Comparison of ENCODE assay signal across 10 cellular contexts in the genomic region with DNA sequence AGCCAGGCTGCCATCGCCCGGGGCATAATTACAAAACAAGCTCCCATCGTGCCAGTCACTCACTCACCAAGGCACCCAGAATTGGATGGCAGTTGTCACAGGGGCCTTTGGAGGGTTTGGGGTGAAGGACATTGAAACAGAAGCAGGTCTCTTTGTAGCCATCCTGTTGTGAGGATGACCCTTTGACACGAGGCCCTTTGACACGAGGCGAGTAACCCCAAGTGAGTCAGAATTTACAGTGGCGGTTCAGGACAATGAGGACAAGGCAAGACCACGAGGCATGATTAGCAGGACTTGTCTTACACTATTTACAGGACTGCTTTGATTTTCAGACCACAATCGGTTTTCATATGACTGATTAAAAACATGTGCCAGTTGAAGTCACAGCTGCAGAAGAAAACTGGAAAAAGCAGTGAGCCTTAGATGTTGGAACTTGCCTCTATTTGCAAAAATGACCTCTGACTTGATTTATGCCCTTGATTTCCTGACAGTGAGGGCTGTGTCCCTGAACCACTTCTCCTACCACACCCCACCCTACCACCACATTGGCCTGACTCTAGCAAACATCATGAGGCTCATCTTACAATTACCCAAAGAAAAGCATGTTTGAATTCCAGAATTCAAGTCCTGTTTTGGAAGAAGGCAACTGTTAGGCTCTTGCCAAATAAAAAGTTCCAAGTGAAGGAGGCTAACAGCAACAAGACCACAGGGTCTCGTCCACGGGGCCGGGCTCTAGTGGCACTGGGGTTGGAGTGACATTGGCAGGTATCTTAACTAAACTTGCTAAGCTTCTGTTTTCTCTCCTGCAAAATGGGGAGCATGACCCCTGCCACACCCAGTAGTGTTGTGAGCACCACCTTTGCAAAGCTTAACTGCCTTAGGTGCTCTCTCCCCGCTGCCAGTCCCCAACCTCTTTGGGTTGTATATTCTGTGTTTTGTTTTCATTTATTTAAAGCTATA.
DNase-seq lines count a peak whose midpoint lies in the region; ATAC-seq and TF ChIP-seq lines count a peak whose summit lies in the region.
"Had no signal": no experiment of that assay in that cellular context is flagged by ENCODE, and none has a peak within 500 bp of the region (broad histone marks: within the 10 kb centered on the region; RNA-seq: fewer than 3 reads in every experiment).

No MANE protein-coding gene starts in this region.

- peaks cover 6% of the 10 kb centered on the region for H3K4me1 ChIP-seq in CD4-positive, CD25-positive, alpha-beta regulatory T cell (ENCODE audit: control insufficient read depth, insufficient read depth, low read length, poor library complexity, severe bottlenecking)
- H3K4me1 ChIP-seq in OCI-LY3 (ENCODE audit: low read length) (peaks cover 35% of the 10 kb centered on the region), skeletal muscle tissue (ENCODE audit: control insufficient read depth in 3 of 3, insufficient read depth in 3 of 3, low read length in 3 of 3) (peaks cover 29 to 37% (median 33%) of the 10 kb centered on the region in 3 donors), gastrocnemius medialis (peaks cover 29 to 38% of the 10 kb centered on the region in 2 donors)

- no peaks in the 10 kb centered on the region for H4K20me1 ChIP-seq in OCI-LY3 (ENCODE audit: insufficient read depth, low read length)

- H3K27me3 Mint-ChIP-seq in CD4-positive, CD25-positive, alpha-beta regulatory T cell: no peaks in the 10 kb centered on the region

- no peak for ATAC-seq in CD4-positive, CD25-positive, alpha-beta regulatory T cell (ENCODE audit: low read depth in 2 of 2)
- ATAC-seq in gastrocnemius medialis: no peak
- ATAC-seq in GM19455 (IDR thresholded peaks at IDR 0.05; ENCODE audit: unreplicated experiment): no peak
- ATAC-seq: Panc1 had no signal

- peak in 1 of 3 donors; percentile 17 for DNase-seq in CD4-positive, CD25-positive, alpha-beta regulatory T cell
- DNase-seq in fibroblast of gingiva (ENCODE audit: low read depth) (peak; percentile 96), dermis blood vessel endothelial cell (no peak), gastrocnemius medialis (no peak), NCI-H748 treated with DMSO at 0.1 percent for 48 hours (lab: John Stamatoyannopoulos, UW) (no peak)
- DNase-seq: KBM-7 had no signal

- intact Hi-C loops in gastrocnemius medialis (cut with DNase I; ENCODE audit: low total_unique reads): no loop called here

- TF ChIP-seq POLR2A in gastrocnemius medialis (IDR thresholded peaks at IDR 0.05): no peak

- H3K9ac ChIP-seq in OCI-LY3 (ENCODE audit: low read length): no peak overlapping the region
- no peak overlapping the region for H3K9ac ChIP-seq in skeletal muscle tissue (ENCODE audit: low read depth in 1 of 3, low read length in 3 of 3)

- peaks cover 0 to 12% (median under 1%) of the 10 kb centered on the region in 4 donors for H3K4me1 Mint-ChIP-seq in CD4-positive, CD25-positive, alpha-beta regulatory T cell

- H3K4me2 ChIP-seq in OCI-LY3 (ENCODE audit: low read length): 0 out of 2 replicates have a peak overlapping the region, but pooled peaks have one; percentile 3

- no peak overlapping the region for H3K27ac ChIP-seq in CD4-positive, CD25-positive, alpha-beta regulatory T cell (ENCODE audit: insufficient read depth, low read length, poor library complexity, severe bottlenecking)
- H3K27ac ChIP-seq in OCI-LY3 (ENCODE audit: low read length): no peak overlapping the region
- peak overlapping the region; percentile 52 for H3K27ac ChIP-seq in skeletal muscle tissue (ENCODE audit: low read depth, low read length)
- H3K27ac ChIP-seq in gastrocnemius medialis: peak overlapping the region in 2 of 4 donors; percentile 11 to 46

- H3K9me3 Mint-ChIP-seq in CD4-positive, CD25-positive, alpha-beta regulatory T cell: no peaks in the 10 kb centered on the region

- peak overlapping the region in 1 of 4 donors; percentile 33 for H3K4me3 Mint-ChIP-seq in CD4-positive, CD25-positive, alpha-beta regulatory T cell

- no peak overlapping the region for H2AFZ ChIP-seq in OCI-LY3 (ENCODE audit: low read depth, low read length)

- H3K27me3 ChIP-seq in CD4-positive, CD25-positive, alpha-beta regulatory T cell (ENCODE audit: control insufficient read depth, insufficient read depth, low read length): no peaks in the 10 kb centered on the region
- H3K27me3 ChIP-seq in OCI-LY3 (ENCODE audit: low read depth, low read length): no peaks in the 10 kb centered on the region
- no peaks in the 10 kb centered on the region for H3K27me3 ChIP-seq in skeletal muscle tissue (ENCODE audit: control insufficient read depth in 3 of 3, insufficient read depth in 3 of 3, low read length in 3 of 3)
- no peaks in the 10 kb centered on the region for H3K27me3 ChIP-seq in gastrocnemius medialis

- in situ Hi-C loops in gastrocnemius medialis (cut with MboI; ENCODE audit: low sequenced_read_pairs in 4 of 4): no loop called here

- H3K79me2 ChIP-seq in OCI-LY3 (ENCODE audit: low read length): no peaks in the 10 kb centered on the region

- H3K36me3 ChIP-seq in CD4-positive, CD25-positive, alpha-beta regulatory T cell (ENCODE audit: control insufficient read depth, insufficient read depth, low read length): no peaks in the 10 kb centered on the region
- H3K36me3 ChIP-seq in OCI-LY3 (replicated peaks; ENCODE audit: low read depth, low read length): no peaks in the 10 kb centered on the region
- H3K36me3 ChIP-seq in skeletal muscle tissue (ENCODE audit: control insufficient read depth in 3 of 3, insufficient read depth in 3 of 3, low read length in 3 of 3): peaks cover 0 to 2% (median 0%) of the 10 kb centered on the region in 3 donors
- no peaks in the 10 kb centered on the region for H3K36me3 ChIP-seq in gastrocnemius medialis

- peak overlapping the region in 2 of 3 donors; percentile 39 to 71 for H3K27ac Mint-ChIP-seq in CD4-positive, CD25-positive, alpha-beta regulatory T cell

- H3K9me3 ChIP-seq in CD4-positive, CD25-positive, alpha-beta regulatory T cell (ENCODE audit: control insufficient read depth in 2 of 2, low read length in 2 of 2): no peaks in the 10 kb centered on the region
- H3K9me3 ChIP-seq in OCI-LY3 (ENCODE audit: insufficient read depth, low read length) (no peaks in the 10 kb centered on the region), skeletal muscle tissue (ENCODE audit: control insufficient read depth in 3 of 3, low read length in 3 of 3) (no peaks in the 10 kb centered on the region), gastrocnemius medialis (no peaks in the 10 kb centered on the region)

- peaks cover 43% of the 10 kb centered on the region for H3K36me3 Mint-ChIP-seq in CD4-positive, CD25-positive, alpha-beta regulatory T cell

- H3K4me3 ChIP-seq in CD4-positive, CD25-positive, alpha-beta regulatory T cell (ENCODE audit: low read depth, low read length): no peak overlapping the region
- no peak overlapping the region for H3K4me3 ChIP-seq in OCI-LY3 (ENCODE audit: low read length)
- no peak overlapping the region for H3K4me3 ChIP-seq in skeletal muscle tissue (ENCODE audit: low read length in 3 of 3)
- H3K4me3 ChIP-seq in gastrocnemius medialis: no peak overlapping the region

- TF ChIP-seq CTCF in OCI-LY3 (IDR thresholded peaks at IDR 0.05; ENCODE audit: low read depth, low read length) (no peak), gastrocnemius medialis (IDR thresholded peaks at IDR 0.05 in 4 of 5, conservative IDR thresholded peaks at IDR 0.05 in 1 of 5) (no peak)
